14 cellular contexts compared by ENCODE assay signal in the genomic region with DNA sequence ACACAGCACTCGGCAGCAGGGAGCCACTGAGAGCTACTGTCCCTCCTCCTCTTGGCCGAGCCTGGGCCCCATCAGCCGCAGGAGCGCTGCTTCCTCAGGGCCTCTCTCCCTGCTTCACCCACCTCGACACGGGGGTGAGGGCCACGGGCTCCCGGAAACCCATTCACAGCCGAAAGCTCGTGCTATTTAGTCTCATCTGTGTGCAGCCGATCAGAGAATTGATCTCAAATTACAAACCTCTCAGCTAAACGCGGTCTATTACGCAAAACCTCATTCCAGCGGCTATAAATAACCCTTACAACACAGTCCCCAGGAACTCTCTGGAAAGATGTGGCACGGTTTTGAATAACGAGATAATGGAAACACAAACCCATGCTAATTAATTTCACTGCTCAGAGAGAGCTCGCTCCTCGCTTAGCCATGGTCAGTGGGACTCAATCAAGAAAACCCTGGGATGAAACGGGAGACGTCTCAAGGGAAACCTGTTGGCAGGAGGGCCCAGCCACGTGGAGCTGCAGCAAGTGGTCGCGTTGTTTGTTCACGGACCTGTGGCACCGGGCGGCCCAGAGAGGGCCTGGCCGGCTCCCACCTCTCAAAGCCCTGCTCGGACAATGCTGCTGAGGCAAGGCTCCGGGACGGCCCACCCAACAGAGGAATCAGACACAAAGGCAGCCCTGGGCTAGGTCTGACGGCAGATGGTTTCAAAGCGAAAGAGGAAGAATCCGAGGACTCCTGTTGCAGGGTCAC.
DNase-seq lines count a peak whose midpoint lies in the region; ATAC-seq, FAIRE-seq and TF ChIP-seq lines count a peak whose summit lies in the region.
"Had no signal": no experiment of that assay in that cellular context is flagged by ENCODE, and none has a peak within 500 bp of the region (broad histone marks: within the 10 kb centered on the region; RNA-seq: fewer than 3 reads in every experiment).

No MANE protein-coding gene starts in this region.

- H3K9me3 ChIP-seq in PC-3 (ENCODE audit: low read length), result no peaks in the 10 kb centered on the region

- H3K79me2 ChIP-seq in PC-3 (ENCODE audit: low read length), result no peaks in the 10 kb centered on the region

- H4K20me1 ChIP-seq in PC-3 (ENCODE audit: low read length), result no peaks in the 10 kb centered on the region

- no peaks in the 10 kb centered on the region for H3K36me3 Mint-ChIP-seq in nephron (ENCODE audit: low read depth)
- H3K36me3 Mint-ChIP-seq: CD4-positive, CD25-positive, alpha-beta regulatory T cell; natural killer cell had no signal

- no peaks in the 10 kb centered on the region for H3K36me3 ChIP-seq in bronchial epithelial cell (ENCODE audit: control insufficient read depth, insufficient read depth, low read length)
- H3K36me3 ChIP-seq in PC-3 (ENCODE audit: low read depth, low read length), result no peaks in the 10 kb centered on the region

- H3K27ac Mint-ChIP-seq in nephron, result peak overlapping the region; percentile 17 to 80 (median 40)
- H3K27ac Mint-ChIP-seq: activated T-cell treated with anti-CD3 and anti-CD28 coated beads, Interleukin-2, amount 50 U/mL, for 72 hours; CD4-positive, CD25-positive, alpha-beta regulatory T cell; natural killer cell had no signal

- H3K4me1 ChIP-seq in PC-3 (ENCODE audit: insufficient read depth, low read length), result no peaks in the 10 kb centered on the region

- H3K27me3 ChIP-seq in bronchial epithelial cell (ENCODE audit: control insufficient read depth, insufficient read depth, low read length) (peaks cover 2% of the 10 kb centered on the region), PC-3 (ENCODE audit: low read length) (no peaks in the 10 kb centered on the region)

- H3F3A ChIP-seq in PC-3 (ENCODE audit: low read length, unreplicated experiment), result no peaks in the 10 kb centered on the region

- CTCF ChIA-PET in PC-3 (lab: Charles Lee), result no interaction called here

- TF ChIP-seq CTCF in NB4 (IDR thresholded peaks at IDR 0.05; ENCODE audit: low read depth, low read length) (no peak), bronchial epithelial cell (IDR thresholded peaks at IDR 0.05; ENCODE audit: insufficient read depth, low read length, severe bottlenecking) (no peak), nephron (IDR thresholded peaks at IDR 0.05; ENCODE audit: unreplicated experiment in 3 of 3) (no peak), PC-3 (conservative IDR thresholded peaks at IDR 0.05; ENCODE audit: low read depth, low read length) (no peak)

- no peaks in the 10 kb centered on the region for H3K9me2 ChIP-seq in PC-3 (replicated peaks; ENCODE audit: low read length)

- no peak overlapping the region for H3K4me2 ChIP-seq in PC-3 (ENCODE audit: low read length)

- intact Hi-C loops in PC-3 (cut with micrococcal nuclease), result no loop called here

- H3K27me3 Mint-ChIP-seq in nephron (ENCODE audit: low read depth), result peaks cover 45% of the 10 kb centered on the region
- H3K27me3 Mint-ChIP-seq: CD4-positive, CD25-positive, alpha-beta regulatory T cell had no signal

- TF ChIP-seq POLR2A in NB4 (IDR thresholded peaks at IDR 0.05; ENCODE audit: extremely low read depth, insufficient read length), result no peak

- ATAC-seq in HG03457 (IDR thresholded peaks at IDR 0.05; ENCODE audit: unreplicated experiment) (no peak), HG03571 (IDR thresholded peaks at IDR 0.05; ENCODE audit: unreplicated experiment) (no peak), HG03565 (IDR thresholded peaks at IDR 0.05; ENCODE audit: unreplicated experiment) (no peak), PC-3 (no peak)
- ATAC-seq: activated T-cell treated with anti-CD3 and anti-CD28 coated beads, Interleukin-2, amount 50 U/mL, for 72 hours; natural killer cell had no signal

- DNase-seq in DMS79 (lab: John Stamatoyannopoulos, UW) (peak; percentile 41), NB4 (ENCODE audit: low read depth) (peak; percentile 63), bronchial epithelial cell (ENCODE audit: low read depth) (peak; percentile 23), PC-3 (no peak)
- DNase-seq: activated T-cell treated with anti-CD3 and anti-CD28 coated beads, Interleukin-2, amount 50 U/mL, for 72 hours; CD4-positive, CD25-positive, alpha-beta regulatory T cell; natural killer cell; NCI-H2227 treated with DMSO at 0.1 percent for 48 hours had no signal

- H3K9me3 Mint-ChIP-seq in nephron, result no peaks in the 10 kb centered on the region
- H3K9me3 Mint-ChIP-seq: activated T-cell treated with anti-CD3 and anti-CD28 coated beads, Interleukin-2, amount 50 U/mL, for 72 hours; natural killer cell had no signal

- no peak overlapping the region for H3K27ac ChIP-seq in PC-3 (ENCODE audit: low read length)
- H3K27ac ChIP-seq: VCaP had no signal

- H3K4me3 Mint-ChIP-seq in nephron, result peak overlapping the region in 1 of 3 experiments; percentile 22
- H3K4me3 Mint-ChIP-seq: activated T-cell treated with anti-CD3 and anti-CD28 coated beads, Interleukin-2, amount 50 U/mL, for 72 hours; CD4-positive, CD25-positive, alpha-beta regulatory T cell; natural killer cell had no signal

- H3K4me1 Mint-ChIP-seq in nephron, result peaks cover 38% of the 10 kb centered on the region
- H3K4me1 Mint-ChIP-seq: CD4-positive, CD25-positive, alpha-beta regulatory T cell; natural killer cell had no signal

- H3K9ac ChIP-seq in PC-3 (ENCODE audit: low read length), result no peak overlapping the region

- no TSS peak for BruUV-seq in PC-3 (replicated peaks; lab: Mats Ljungman, UMichigan)

- no peak overlapping the region for H3K4me3 ChIP-seq in NB4 (ENCODE audit: low read depth, low read length)
- no peak overlapping the region for H3K4me3 ChIP-seq in bronchial epithelial cell (ENCODE audit: low read depth, low read length)
- no peak overlapping the region for H3K4me3 ChIP-seq in PC-3 (ENCODE audit: low read length)

- POLR2A ChIA-PET in PC-3 (lab: Charles Lee; ENCODE audit: unreplicated experiment), result interaction anchor here (0.6 kb wide), 1 partner anchor 49 kb away, joined by 3 read pairs; no protein-coding TSS in a partner anchor

- no peak overlapping the region for H2AFZ ChIP-seq in PC-3 (ENCODE audit: low read length)

- no peak for FAIRE-seq in bronchial epithelial cell (lab: Jason Lieb, UNC)
- FAIRE-seq: islet of Langerhans had no signal
